In genomic region chr21:42010507-42011493, GRCh38 we compare ENCODE assay signal across 1 cellular context.
TF ChIP-seq lines count a peak whose summit lies in the region.

No MANE protein-coding gene starts in this region.

TF ChIP-seq in K562, 482 proteins besides CTCF, POLR2A, EP300 and RAD21 (continued from another document and continues in another):
- no peak for TF ChIP-seq GTF3C2 (IDR thresholded peaks at IDR 0.05; ENCODE audit: borderline replicate concordance, extremely low read depth, insufficient read length)
- TF ChIP-seq GABPB1 (CRISPR knock-in tag; IDR thresholded peaks at IDR 0.05), result peak; percentile 55; the same call in 1 of the 2 replicates
- no peak for TF ChIP-seq ZNF717 (CRISPR knock-in tag; IDR thresholded peaks at IDR 0.05)
- no peak for TF ChIP-seq ZNF140 (CRISPR knock-in tag; IDR thresholded peaks at IDR 0.05)
- TF ChIP-seq SMAD1 (IDR thresholded peaks at IDR 0.05; ENCODE audit: low read depth, low read length, partially characterized antibody), result no peak
- no peak for TF ChIP-seq DPF2 (IDR thresholded peaks at IDR 0.05)
- TF ChIP-seq ETV1 (tag; conservative IDR thresholded peaks at IDR 0.05; ENCODE audit: low read depth), result 0 out of 2 replicates have a peak, but pooled peaks have one; percentile 41
- no peak for TF ChIP-seq NFYB (IDR thresholded peaks at IDR 0.05; ENCODE audit: extremely low read depth, insufficient read length)
- no peak for TF ChIP-seq ZNF384 (IDR thresholded peaks at IDR 0.05; ENCODE audit: low read depth, low read length)
- no peak for TF ChIP-seq FOXJ2 (tag; IDR thresholded peaks at IDR 0.05)
- peak; percentile 77 for TF ChIP-seq RBFOX2 (IDR thresholded peaks at IDR 0.05; ENCODE audit: low read depth, low read length)
- TF ChIP-seq, protein P1, sequence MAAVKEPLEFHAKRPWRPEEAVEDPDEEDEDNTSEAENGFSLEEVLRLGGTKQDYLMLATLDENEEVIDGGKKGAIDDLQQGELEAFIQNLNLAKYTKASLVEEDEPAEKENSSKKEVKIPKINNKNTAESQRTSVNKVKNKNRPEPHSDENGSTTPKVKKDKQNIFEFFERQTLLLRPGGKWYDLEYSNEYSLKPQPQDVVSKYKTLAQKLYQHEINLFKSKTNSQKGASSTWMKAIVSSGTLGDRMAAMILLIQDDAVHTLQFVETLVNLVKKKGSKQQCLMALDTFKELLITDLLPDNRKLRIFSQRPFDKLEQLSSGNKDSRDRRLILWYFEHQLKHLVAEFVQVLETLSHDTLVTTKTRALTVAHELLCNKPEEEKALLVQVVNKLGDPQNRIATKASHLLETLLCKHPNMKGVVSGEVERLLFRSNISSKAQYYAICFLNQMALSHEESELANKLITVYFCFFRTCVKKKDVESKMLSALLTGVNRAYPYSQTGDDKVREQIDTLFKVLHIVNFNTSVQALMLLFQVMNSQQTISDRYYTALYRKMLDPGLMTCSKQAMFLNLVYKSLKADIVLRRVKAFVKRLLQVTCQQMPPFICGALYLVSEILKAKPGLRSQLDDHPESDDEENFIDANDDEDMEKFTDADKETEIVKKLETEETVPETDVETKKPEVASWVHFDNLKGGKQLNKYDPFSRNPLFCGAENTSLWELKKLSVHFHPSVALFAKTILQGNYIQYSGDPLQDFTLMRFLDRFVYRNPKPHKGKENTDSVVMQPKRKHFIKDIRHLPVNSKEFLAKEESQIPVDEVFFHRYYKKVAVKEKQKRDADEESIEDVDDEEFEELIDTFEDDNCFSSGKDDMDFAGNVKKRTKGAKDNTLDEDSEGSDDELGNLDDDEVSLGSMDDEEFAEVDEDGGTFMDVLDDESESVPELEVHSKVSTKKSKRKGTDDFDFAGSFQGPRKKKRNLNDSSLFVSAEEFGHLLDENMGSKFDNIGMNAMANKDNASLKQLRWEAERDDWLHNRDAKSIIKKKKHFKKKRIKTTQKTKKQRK (IDR thresholded peaks at IDR 0.05; ENCODE audit: borderline replicate concordance, low read depth, low read length), result 0 out of 2 replicates have a peak, but pooled peaks have one; percentile 4
- no peak for TF ChIP-seq WHSC1 (IDR thresholded peaks at IDR 0.05; ENCODE audit: low read length)
- TF ChIP-seq POLR3G (IDR thresholded peaks at IDR 0.05; ENCODE audit: extremely low read depth, insufficient read length, insufficient replicate concordance), result no peak
- no peak for TF ChIP-seq AFF1 (IDR thresholded peaks at IDR 0.05; ENCODE audit: low read depth in 1 of 2, partially characterized antibody in 2 of 2)
- no peak for TF ChIP-seq ZNF174 (CRISPR knock-in tag; IDR thresholded peaks at IDR 0.05)
- TF ChIP-seq E2F8 (IDR thresholded peaks at IDR 0.05; ENCODE audit: low read depth, partially characterized antibody), result no peak
- 0 out of 2 replicates have a peak, but pooled peaks have one; percentile 43 for TF ChIP-seq KDM2B (CRISPR knock-in tag; IDR thresholded peaks at IDR 0.05)
- no peak for TF ChIP-seq TSC22D4 (tag; IDR thresholded peaks at IDR 0.05)
- TF ChIP-seq IFI16 (CRISPR knock-in tag; IDR thresholded peaks at IDR 0.05), result no peak
- TF ChIP-seq, protein P2, sequence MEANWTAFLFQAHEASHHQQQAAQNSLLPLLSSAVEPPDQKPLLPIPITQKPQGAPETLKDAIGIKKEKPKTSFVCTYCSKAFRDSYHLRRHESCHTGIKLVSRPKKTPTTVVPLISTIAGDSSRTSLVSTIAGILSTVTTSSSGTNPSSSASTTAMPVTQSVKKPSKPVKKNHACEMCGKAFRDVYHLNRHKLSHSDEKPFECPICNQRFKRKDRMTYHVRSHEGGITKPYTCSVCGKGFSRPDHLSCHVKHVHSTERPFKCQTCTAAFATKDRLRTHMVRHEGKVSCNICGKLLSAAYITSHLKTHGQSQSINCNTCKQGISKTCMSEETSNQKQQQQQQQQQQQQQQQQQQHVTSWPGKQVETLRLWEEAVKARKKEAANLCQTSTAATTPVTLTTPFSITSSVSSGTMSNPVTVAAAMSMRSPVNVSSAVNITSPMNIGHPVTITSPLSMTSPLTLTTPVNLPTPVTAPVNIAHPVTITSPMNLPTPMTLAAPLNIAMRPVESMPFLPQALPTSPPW (CRISPR knock-in tag; IDR thresholded peaks at IDR 0.05), result peak; percentile 85
- TF ChIP-seq, protein P3, sequence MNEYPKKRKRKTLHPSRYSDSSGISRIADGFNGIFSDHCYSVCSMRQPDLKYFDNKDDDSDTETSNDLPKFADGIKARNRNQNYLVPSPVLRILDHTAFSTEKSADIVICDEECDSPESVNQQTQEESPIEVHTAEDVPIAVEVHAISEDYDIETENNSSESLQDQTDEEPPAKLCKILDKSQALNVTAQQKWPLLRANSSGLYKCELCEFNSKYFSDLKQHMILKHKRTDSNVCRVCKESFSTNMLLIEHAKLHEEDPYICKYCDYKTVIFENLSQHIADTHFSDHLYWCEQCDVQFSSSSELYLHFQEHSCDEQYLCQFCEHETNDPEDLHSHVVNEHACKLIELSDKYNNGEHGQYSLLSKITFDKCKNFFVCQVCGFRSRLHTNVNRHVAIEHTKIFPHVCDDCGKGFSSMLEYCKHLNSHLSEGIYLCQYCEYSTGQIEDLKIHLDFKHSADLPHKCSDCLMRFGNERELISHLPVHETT (CRISPR knock-in tag; conservative IDR thresholded peaks at IDR 0.05 in 1 of 2, IDR thresholded peaks at IDR 0.05 in 1 of 2), result peak; percentile 49 to 89; a peak in 2 of 4 replicates
- TF ChIP-seq XRCC4 (IDR thresholded peaks at IDR 0.05; ENCODE audit: extremely low read depth, insufficient read depth, insufficient read length), result no peak
- TF ChIP-seq CHAMP1 (IDR thresholded peaks at IDR 0.05), result no peak
- TF ChIP-seq SMAD2 (IDR thresholded peaks at IDR 0.05; ENCODE audit: low read depth, low read length), result no peak
- TF ChIP-seq GMEB1 (CRISPR knock-in tag; IDR thresholded peaks at IDR 0.05), result no peak
- no peak for TF ChIP-seq IRF2 (CRISPR knock-in tag; IDR thresholded peaks at IDR 0.05)
- peak; percentile 74; the same call in 1 of the 2 replicates for TF ChIP-seq HINFP (tag; conservative IDR thresholded peaks at IDR 0.05; ENCODE audit: low read depth)
- TF ChIP-seq XRCC5 (IDR thresholded peaks at IDR 0.05; ENCODE audit: low read depth, low read length), result no peak
- TF ChIP-seq TRIM25 (IDR thresholded peaks at IDR 0.05; ENCODE audit: borderline replicate concordance), result no peak
